ENCODE assay signal across 19 cellular contexts in genomic region chr11:28137832-28138231, GRCh38. TPM values are rescaled to one million over a fixed set of nuclear protein-coding genes. Genes with fewer than 3 reads are reported as not detected.
DNase-seq lines count a peak whose midpoint lies in the region; ATAC-seq and TF ChIP-seq lines count a peak whose summit lies in the region.
"Had no signal": no experiment of that assay in that cellular context is flagged by ENCODE, and none has a peak within 500 bp of the region (broad histone marks: within the 10 kb centered on the region; RNA-seq: fewer than 3 reads in every experiment).

No MANE protein-coding gene starts in this region.

- no peak overlapping the region for H2AK5ac ChIP-seq in mesendoderm (ENCODE audit: low read length)

- no peaks in the 10 kb centered on the region for H3K79me1 ChIP-seq in mesendoderm (ENCODE audit: low read length)

- no peak overlapping the region for H4K5ac ChIP-seq in mesendoderm (ENCODE audit: low read length)

- H3K27ac Mint-ChIP-seq in GM23338 (no peak overlapping the region), endothelial cell (ENCODE audit: unreplicated experiment) (no peak overlapping the region)
- H3K27ac Mint-ChIP-seq: B cell; CD4-positive, CD25-positive, alpha-beta regulatory T cell; CD8-positive, alpha-beta T cell; HFFc6 had no signal

- H3K36me3 ChIP-seq in GM23338 (ENCODE audit: insufficient read depth) (peaks cover 35% of the 10 kb centered on the region), mesendoderm (ENCODE audit: control insufficient read depth, insufficient read depth, low read length) (no peaks in the 10 kb centered on the region)

- WGBS in mesendoderm (ENCODE audit: extremely low coverage, insufficient coverage, low lambda C conversion rate) = no CpG with 5 or more reads among the region's 1 CpG

- H3K4me2 ChIP-seq in GM23338 = no peak overlapping the region
- H3K4me2 ChIP-seq in mesendoderm (ENCODE audit: low read length) = no peak overlapping the region
- H3K4me2 ChIP-seq: BLaER1 had no signal

- H3K4me3 Mint-ChIP-seq in GM23338 = no peak overlapping the region
- H3K4me3 Mint-ChIP-seq in endothelial cell (ENCODE audit: unreplicated experiment) = no peak overlapping the region
- no peak overlapping the region for H3K4me3 Mint-ChIP-seq in activated T-cell treated with anti-CD3 and anti-CD28 coated beads, Interleukin-2, amount 50 U/mL, for 4 hours
- H3K4me3 Mint-ChIP-seq: B cell; CD4-positive, CD25-positive, alpha-beta regulatory T cell; CD8-positive, alpha-beta T cell; HFFc6 had no signal

- peaks cover 3% of the 10 kb centered on the region for H3K27me3 Mint-ChIP-seq in GM23338 (ENCODE audit: insufficient read depth, low read depth, poor library complexity)
- peaks cover 7% of the 10 kb centered on the region for H3K27me3 Mint-ChIP-seq in endothelial cell (ENCODE audit: unreplicated experiment)
- H3K27me3 Mint-ChIP-seq in activated T-cell treated with anti-CD3 and anti-CD28 coated beads, Interleukin-2, amount 50 U/mL, for 4 hours (ENCODE audit: low read depth) = no peaks in the 10 kb centered on the region
- H3K27me3 Mint-ChIP-seq: B cell; CD4-positive, CD25-positive, alpha-beta regulatory T cell had no signal

- peaks cover 3% of the 10 kb centered on the region; the same call in 2 of the 3 replicates for H3K4me1 Mint-ChIP-seq in GM23338
- H3K4me1 Mint-ChIP-seq in endothelial cell (ENCODE audit: unreplicated experiment) = no peaks in the 10 kb centered on the region
- no peaks in the 10 kb centered on the region for H3K4me1 Mint-ChIP-seq in activated T-cell treated with anti-CD3 and anti-CD28 coated beads, Interleukin-2, amount 50 U/mL, for 4 hours (ENCODE audit: low read depth)
- H3K4me1 Mint-ChIP-seq: B cell had no signal

- H3K23ac ChIP-seq in mesendoderm (ENCODE audit: low read length) = no peak overlapping the region

- H3K56ac ChIP-seq in mesendoderm (ENCODE audit: low read length) = no peak overlapping the region

- H3K27ac ChIP-seq in GM23338 (ENCODE audit: low read depth) (no peak overlapping the region), mesendoderm (ENCODE audit: low read depth, low read length) (no peak overlapping the region)
- H3K27ac ChIP-seq: 22Rv1, BLaER1, C4-2B had no signal

- ATAC-seq in GM23338 = no peak
- no peak for ATAC-seq in activated T-cell treated with anti-CD3 and anti-CD28 coated beads, Interleukin-2, amount 50 U/mL, for 4 hours
- ATAC-seq: CD8-positive, alpha-beta T cell had no signal

- H3K4me3 ChIP-seq in GM23338 (no peak overlapping the region), mesendoderm (ENCODE audit: low read length) (no peak overlapping the region)
- H3K4me3 ChIP-seq: BLaER1 had no signal

- peaks cover 81% of the 10 kb centered on the region for H3K9me3 Mint-ChIP-seq in GM23338
- peaks cover 33% of the 10 kb centered on the region for H3K9me3 Mint-ChIP-seq in endothelial cell (ENCODE audit: unreplicated experiment)
- peaks cover 37% of the 10 kb centered on the region for H3K9me3 Mint-ChIP-seq in activated T-cell treated with anti-CD3 and anti-CD28 coated beads, Interleukin-2, amount 50 U/mL, for 4 hours

- H3K9me2 ChIP-seq in GM23338 (ENCODE audit: insufficient read depth) = no peaks in the 10 kb centered on the region; the same call in 1 of the 2 replicates

- no peaks in the 10 kb centered on the region for H4K20me1 ChIP-seq in GM23338 (replicated peaks; ENCODE audit: insufficient read depth)
- H4K20me1 ChIP-seq: BLaER1 had no signal

- no peaks in the 10 kb centered on the region for H3K27me3 ChIP-seq in GM23338 (ENCODE audit: insufficient read depth)
- H3K27me3 ChIP-seq in mesendoderm (ENCODE audit: insufficient read depth, low read length, poor library complexity) = no peaks in the 10 kb centered on the region
- H3K27me3 ChIP-seq: BLaER1 had no signal

- H3F3A ChIP-seq in GM23338 (replicated peaks; ENCODE audit: low read depth) = no peaks in the 10 kb centered on the region

- H3K79me2 ChIP-seq in GM23338 (replicated peaks; ENCODE audit: insufficient read depth) (no peaks in the 10 kb centered on the region), mesendoderm (ENCODE audit: control insufficient read depth, insufficient read depth, low read length) (no peaks in the 10 kb centered on the region)

- H3K4me1 ChIP-seq in GM23338 (ENCODE audit: insufficient read depth) (no peaks in the 10 kb centered on the region), mesendoderm (ENCODE audit: control insufficient read depth, low read depth, low read length) (no peaks in the 10 kb centered on the region)
- H3K4me1 ChIP-seq: BLaER1, Caco-2 had no signal

- no peak overlapping the region for H2BK15ac ChIP-seq in mesendoderm (replicated peaks; ENCODE audit: low read depth)

- no peak overlapping the region for H3K4ac ChIP-seq in mesendoderm (ENCODE audit: low read depth, low read length)

- H3K9ac ChIP-seq in mesendoderm (ENCODE audit: low read length) = no peak overlapping the region
- H3K9ac ChIP-seq: BLaER1 had no signal

- H2AFZ ChIP-seq in GM23338 = no peak overlapping the region

- H4K8ac ChIP-seq in mesendoderm (ENCODE audit: low read depth, low read length) = no peak overlapping the region

- no peak overlapping the region for H2BK120ac ChIP-seq in mesendoderm (ENCODE audit: low read depth, low read length)

- TF ChIP-seq CTCF in GM23338 (conservative IDR thresholded peaks at IDR 0.05; ENCODE audit: low read depth in 2 of 2) (no peak), endothelial cell (IDR thresholded peaks at IDR 0.05; ENCODE audit: unreplicated experiment) (no peak)

- no peak overlapping the region for H3K18ac ChIP-seq in mesendoderm (ENCODE audit: low read length)

- no peak overlapping the region for H2BK5ac ChIP-seq in mesendoderm (ENCODE audit: low read length)

- DNase-seq in GM23338 (ENCODE audit: low spot score) (peak; percentile 42), amniotic epithelial cell (ENCODE audit: low read depth) (peak; percentile 35), endothelial cell (ENCODE audit: low spot score) (peak; percentile 12), mesendoderm (peak; percentile 50), glomerular visceral epithelial cell (ENCODE audit: extremely low spot score) (no peak)
- DNase-seq in stimulated activated CD4-positive, alpha-beta T cell treated with anti-CD3 and anti-CD28 coated beads, Interleukin-2, amount 100 ng/mL, for 24 hours = no peak
- DNase-seq in activated T-cell treated with anti-CD3 and anti-CD28 coated beads, Interleukin-2, amount 50 U/mL, for 4 hours = no peak
- DNase-seq: CD4-positive, CD25-positive, alpha-beta regulatory T cell; CD8-positive, alpha-beta T cell; DMS153; DND-41; H7; HCEC 1CT; HFFc6 had no signal

- H3K36me3 Mint-ChIP-seq in GM23338 (ENCODE audit: low read depth) = peaks cover 90% of the 10 kb centered on the region
- peaks cover 74% of the 10 kb centered on the region for H3K36me3 Mint-ChIP-seq in endothelial cell (ENCODE audit: low read depth, unreplicated experiment)
- peaks cover 45% of the 10 kb centered on the region for H3K36me3 Mint-ChIP-seq in activated T-cell treated with anti-CD3 and anti-CD28 coated beads, Interleukin-2, amount 50 U/mL, for 4 hours (ENCODE audit: insufficient read depth)

TF ChIP-seq in GM23338, 12 proteins besides CTCF, POLR2A, EP300 and RAD21 (continues in another document):
- TF ChIP-seq STAT1 (IDR thresholded peaks at IDR 0.05; ENCODE audit: unreplicated experiment) = no peak
- TF ChIP-seq POLR2AphosphoS5 (IDR thresholded peaks at IDR 0.05; ENCODE audit: low read depth) = no peak
- TF ChIP-seq REST (IDR thresholded peaks at IDR 0.05; ENCODE audit: unreplicated experiment) = no peak
- no peak for TF ChIP-seq EZH2 (IDR thresholded peaks at IDR 0.05; ENCODE audit: low read depth, unreplicated experiment)
- TF ChIP-seq ZNF114 (CRISPR knock-in tag; IDR thresholded peaks at IDR 0.05) = no peak

RNA-seq across cellular contexts. Expression of gene METTL15, which starts 29.6 kb away (rescaled TPM):
- 13.0 and 19.8 TPM in 2 replicates for total RNA-seq in GM23338 (2014; rRNA removed; shearing (Covaris generic))
- polyA plus RNA-seq in GM23338 (2016; fragmentation: Nextera tagmentation; extraction: Ambion mirVana) = 6.2 and 9.0 TPM in 2 replicates
- total RNA-seq in endothelial cell (ENCODE audit: unreplicated experiment) = 8.8 TPM
- 6.6 TPM for polyA plus RNA-seq in mesendoderm (2013, experiment 1 of 2)
- 6.6 TPM for polyA plus RNA-seq in mesendoderm (2013, experiment 2 of 2)
- total RNA-seq in activated T-cell treated with anti-CD3 and anti-CD28 coated beads, Interleukin-2, amount 50 U/mL, for 4 hours = 10 to 100 TPM in 2 of 3 donors, 1 to 10 TPM in 1; 8.1 to 10.9 (median 10.2) TPM

RNA-seq across cellular contexts. Expression of gene KIF18A, which starts 29.9 kb away (rescaled TPM):
- 25.9 and 26.5 TPM in 2 replicates for total RNA-seq in GM23338 (2014; rRNA removed; shearing (Covaris generic))
- polyA plus RNA-seq in GM23338 (2016; fragmentation: Nextera tagmentation; extraction: Ambion mirVana) = 15.2 and 22.2 TPM in 2 replicates
- 4.9 TPM for total RNA-seq in endothelial cell (ENCODE audit: unreplicated experiment)
- 12.8 TPM for polyA plus RNA-seq in mesendoderm (2013, experiment 1 of 2)
- 12.8 TPM for polyA plus RNA-seq in mesendoderm (2013, experiment 2 of 2)
- 1 to 10 TPM; 2.8 to 4.0 (median 2.9) TPM for total RNA-seq in activated T-cell treated with anti-CD3 and anti-CD28 coated beads, Interleukin-2, amount 50 U/mL, for 4 hours

Comparison
In these comparisons a context has a peak if more than half of its experiments do, and no peak if none do; other contexts are left out.
1. DNase-seq: peak in GM23338 (single experiment), amniotic epithelial cell (single experiment), endothelial cell (single experiment) and mesendoderm (single experiment); none in glomerular visceral epithelial cell (single experiment), stimulated activated CD4-positive, alpha-beta T cell treated with anti-CD3 and anti-CD28 coated beads, Interleukin-2, amount 100 ng/mL, for 24 hours (0 of 2) and activated T-cell treated with anti-CD3 and anti-CD28 coated beads, Interleukin-2, amount 50 U/mL, for 4 hours (single experiment).